In the genomic region with DNA sequence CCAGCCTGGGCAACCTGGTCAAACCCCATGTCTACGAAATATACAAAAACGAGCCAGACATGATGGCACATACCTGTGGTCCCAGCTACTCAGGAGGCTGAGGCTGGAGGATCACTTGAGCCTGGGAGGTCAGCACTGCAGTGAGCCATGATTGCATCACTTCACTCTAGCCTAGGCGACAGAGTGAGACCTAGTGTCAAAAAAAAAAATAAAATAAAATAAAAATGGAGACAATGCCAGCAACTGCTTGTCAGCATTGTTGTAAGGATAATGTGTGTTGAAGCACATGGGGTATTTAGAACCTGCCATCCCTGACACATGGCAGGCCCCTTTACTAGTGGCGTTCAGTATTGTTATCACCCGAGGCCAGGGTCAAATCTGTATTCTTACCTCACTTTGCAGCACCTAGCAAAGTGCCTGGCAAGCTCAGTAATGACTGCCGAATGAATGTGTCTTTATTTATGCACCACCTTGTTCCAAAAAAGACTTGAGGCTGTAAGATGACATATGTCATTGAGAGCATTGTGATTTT, we compare ENCODE assay signal across 1 cellular context.
TF ChIP-seq lines count a peak whose summit lies in the region.

No MANE protein-coding gene starts in this region.

TF ChIP-seq in H1, 55 proteins besides CTCF, POLR2A, EP300 and RAD21:
- TF ChIP-seq POU5F1 (IDR thresholded peaks at IDR 0.05; ENCODE audit: low read depth, low read length) (no peak), CREB1 (IDR thresholded peaks at IDR 0.05) (no peak), CBX8 (IDR thresholded peaks at IDR 0.05; ENCODE audit: borderline replicate concordance, low read depth, low read length) (no peak), JUND (IDR thresholded peaks at IDR 0.05; ENCODE audit: low read length) (no peak), HDAC6 (IDR thresholded peaks at IDR 0.05; ENCODE audit: low read depth, low read length) (no peak)
